Comparison of ENCODE assay signal across 1 cellular context in genomic region chr1:25245809-25246599, GRCh38.
A peak's percentile ranks its signal among the peaks of the same experiment; 100 is the strongest.
TF ChIP-seq lines count a peak whose summit lies in the region.

No MANE protein-coding gene starts in this region.

TF ChIP-seq in H1, 55 proteins besides CTCF, POLR2A, EP300 and RAD21:
- TF ChIP-seq SIN3A (conservative IDR thresholded peaks at IDR 0.05 in 1 of 2, IDR thresholded peaks at IDR 0.05 in 1 of 2; ENCODE audit: low read depth in 1 of 2, low read length in 2 of 2) (peak in 1 of 2 experiments; percentile 42; a peak in 1 of 4 replicates), KDM5A (IDR thresholded peaks at IDR 0.05; ENCODE audit: low read length) (0 out of 2 replicates have a peak, but pooled peaks have one; percentile 4), NRF1 (IDR thresholded peaks at IDR 0.05; ENCODE audit: low read depth, low read length) (no peak)
